8 cellular contexts compared by ENCODE assay signal in genomic region chrY:18423970-18424608, GRCh38.
DNase-seq lines count a peak whose midpoint lies in the region; ATAC-seq, FAIRE-seq and TF ChIP-seq lines count a peak whose summit lies in the region.
"Not testable (repeated sequence)": the region's sequence is repeated elsewhere in the genome, so short reads cannot be mapped to it uniquely, and the experiment has no call there.

No MANE protein-coding gene starts in this region.

- no CpG with 5 or more reads among the region's 16 CpGs for WGBS in HepG2 (ENCODE audit: low lambda C conversion rate)

- BruUV-seq in HepG2 (replicated peaks; lab: Mats Ljungman, UMichigan): not testable (repeated sequence)

- in situ Hi-C loops in HepG2 (cut with HindIII; ENCODE audit: extremely low pct_ligation_motif_present, low pct_unique_long_range_greater_than_20kb): not testable (repeated sequence)

- H3K4me1 ChIP-seq in HepG2 (ENCODE audit: insufficient read depth, low read length); upper lobe of right lung: not testable (repeated sequence)

- H3K36me3 Mint-ChIP-seq in T-helper 17 cell (ENCODE audit: low read depth); activated naive CD8-positive, alpha-beta T cell treated with anti-CD3 and anti-CD28 coated beads, Interleukin-2, amount 10 ng/mL, durations not matched to agents 7 days and 5 days: not testable (repeated sequence)

- H3K27me3 ChIP-seq in HepG2 (ENCODE audit: control insufficient read depth in 1 of 2, insufficient read depth in 2 of 2, low read length in 2 of 2); upper lobe of right lung: not testable (repeated sequence)

- intact Hi-C loops in HepG2 (cut with micrococcal nuclease; ENCODE audit: unreplicated experiment); upper lobe of right lung (cut with DNase I): not testable (repeated sequence)

- TF ChIP-seq CTCF in HepG2 (CRISPR knock-in tag; IDR thresholded peaks at IDR 0.05); upper lobe of right lung (IDR thresholded peaks at IDR 0.05): not testable (repeated sequence)

- H3K9me3 ChIP-seq in T-helper 17 cell (ENCODE audit: control insufficient read depth, low read length, poor library complexity, severe bottlenecking); HepG2 (ENCODE audit: low read length); upper lobe of right lung: not testable (repeated sequence)

- not testable (repeated sequence) for TF ChIP-seq POLR2A in HepG2 (IDR thresholded peaks at IDR 0.05; ENCODE audit: insufficient read depth in 1 of 2, low read depth in 2 of 2, low read length in 2 of 2)

- H3K9ac ChIP-seq in HepG2 (ENCODE audit: insufficient read depth, low read depth, low read length): not testable (repeated sequence)

- H3K27me3 Mint-ChIP-seq in T-helper 17 cell; activated naive CD8-positive, alpha-beta T cell treated with anti-CD3 and anti-CD28 coated beads, Interleukin-2, amount 10 ng/mL, durations not matched to agents 7 days and 5 days: not testable (repeated sequence)

- H3K9me3 Mint-ChIP-seq in activated naive CD8-positive, alpha-beta T cell treated with anti-CD3 and anti-CD28 coated beads, Interleukin-2, amount 10 ng/mL, durations not matched to agents 7 days and 5 days: not testable (repeated sequence)

- H3K4me2 ChIP-seq in HepG2 (ENCODE audit: low read depth, low read length): not testable (repeated sequence)

- POLR2A ChIA-PET in activated naive CD8-positive, alpha-beta T cell treated with anti-CD3 and anti-CD28 coated beads, Interleukin-2, amount 10 ng/mL, durations not matched to agents 7 days and 5 days (lab: Charles Lee); HepG2 (lab: Yijun Ruan, JAX): not testable (repeated sequence)

- not testable (repeated sequence) for H3K27ac ChIP-seq in HepG2 (ENCODE audit: extremely low read length, insufficient read depth, low read length); upper lobe of right lung

- not testable (repeated sequence) for H3K4me3 ChIP-seq in HepG2 (replicated peaks in 1 of 3; ENCODE audit: insufficient read depth in 1 of 3, low read depth in 2 of 3, low read length in 3 of 3); upper lobe of right lung

- not testable (repeated sequence) for TF ChIP-seq EP300 in HepG2 (IDR thresholded peaks at IDR 0.05; ENCODE audit: low read depth in 2 of 2, low read length in 2 of 2); HepG2 (CRISPR knock-in tag; IDR thresholded peaks at IDR 0.05; ENCODE audit: borderline replicate concordance)

- H3K79me2 ChIP-seq in HepG2 (ENCODE audit: insufficient read depth, low read length): not testable (repeated sequence)

- H3K4me3 Mint-ChIP-seq in T-helper 17 cell; activated naive CD8-positive, alpha-beta T cell treated with anti-CD3 and anti-CD28 coated beads, Interleukin-2, amount 10 ng/mL, durations not matched to agents 7 days and 5 days: not testable (repeated sequence)

- not testable (repeated sequence) for H4K20me1 ChIP-seq in HepG2 (ENCODE audit: insufficient read depth, low read length)

- H3K27ac Mint-ChIP-seq in T-helper 17 cell; activated naive CD8-positive, alpha-beta T cell treated with anti-CD3 and anti-CD28 coated beads, Interleukin-2, amount 10 ng/mL, durations not matched to agents 7 days and 5 days: not testable (repeated sequence)

- DNase-seq in T-helper 17 cell; activated naive CD8-positive, alpha-beta T cell treated with anti-CD3 and anti-CD28 coated beads, Interleukin-2, amount 10 ng/mL, durations not matched to agents 7 days and 5 days; HepG2 (ENCODE audit: low spot score); upper lobe of right lung: not testable (repeated sequence)

- ATAC-seq in GM18498 (IDR thresholded peaks at IDR 0.05; ENCODE audit: unreplicated experiment) (peak; percentile 61), GM21390 (IDR thresholded peaks at IDR 0.05; ENCODE audit: unreplicated experiment) (peak; percentile 62), HG02759 (IDR thresholded peaks at IDR 0.05; ENCODE audit: unreplicated experiment) (peak; percentile 55), HG03280 (IDR thresholded peaks at IDR 0.05; ENCODE audit: unreplicated experiment) (peak; percentile 54), T-helper 17 cell (peak; percentile 65), HepG2 (peak; percentile 65), upper lobe of right lung (peak; percentile 67)
- peak; percentile 53 for ATAC-seq in activated naive CD8-positive, alpha-beta T cell treated with anti-CD3 and anti-CD28 coated beads, Interleukin-2, amount 10 ng/mL, durations not matched to agents 7 days and 5 days (ENCODE audit: low read depth)

- not testable (repeated sequence) for H2AFZ ChIP-seq in HepG2 (ENCODE audit: low read length)

- not testable (repeated sequence) for H3K4me1 Mint-ChIP-seq in T-helper 17 cell; activated naive CD8-positive, alpha-beta T cell treated with anti-CD3 and anti-CD28 coated beads, Interleukin-2, amount 10 ng/mL, durations not matched to agents 7 days and 5 days

- FAIRE-seq in HepG2 (lab: Jason Lieb, UNC): peak; percentile 51

- H3K36me3 ChIP-seq in HepG2 (replicated peaks in 1 of 2; ENCODE audit: control insufficient read depth in 1 of 2, insufficient read depth in 2 of 2, low read length in 2 of 2); upper lobe of right lung: not testable (repeated sequence)

- CTCF ChIA-PET in HepG2 (lab: Yijun Ruan, JAX; ENCODE audit: low intra/inter-chr PET ratio, low total read pairs): not testable (repeated sequence)

- not testable (repeated sequence) for TF ChIP-seq RAD21 in HepG2 (CRISPR knock-in tag; IDR thresholded peaks at IDR 0.05)
